ENCODE assay signal across 8 cellular contexts in the genomic region with DNA sequence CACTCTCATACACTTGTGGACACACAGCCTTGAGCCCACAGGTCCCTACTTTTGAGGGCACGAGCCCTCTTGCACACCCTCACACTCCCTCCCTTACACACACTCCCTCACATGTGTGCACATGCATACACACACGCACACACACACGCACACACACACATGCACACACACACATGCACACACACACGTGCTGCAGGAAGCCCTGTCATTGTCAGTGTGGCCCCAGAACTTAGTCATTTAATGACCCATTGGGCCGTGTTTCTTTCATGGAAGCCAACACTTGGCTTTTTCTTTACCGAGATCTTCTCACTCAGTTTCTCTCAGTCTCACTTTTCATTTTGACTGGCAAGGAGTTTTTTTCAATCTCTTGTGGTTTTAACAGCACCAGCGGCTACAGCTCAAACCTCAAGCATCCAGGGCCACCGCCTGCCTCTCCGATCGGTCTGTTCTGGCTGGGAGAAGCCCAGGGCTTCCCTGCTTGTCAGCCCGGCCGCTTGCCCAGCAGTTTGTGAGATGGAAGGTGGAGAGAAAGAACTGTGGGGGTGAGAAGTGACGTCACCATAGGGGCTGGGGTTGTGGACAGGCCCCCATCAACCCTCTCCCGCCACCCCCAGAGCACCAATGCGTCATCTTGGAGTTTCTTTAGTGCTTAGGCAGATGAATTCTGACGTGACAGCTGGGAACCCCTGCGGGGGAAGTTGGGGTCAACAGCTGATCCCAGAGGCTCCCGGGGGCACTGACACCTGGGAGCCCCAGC. TPM values are rescaled to one million over a fixed set of nuclear protein-coding genes. Genes with fewer than 3 reads are reported as not detected.
A peak's percentile ranks its signal among the peaks of the same experiment; 100 is the strongest.
DNase-seq lines count a peak whose midpoint lies in the region; ATAC-seq, FAIRE-seq and TF ChIP-seq lines count a peak whose summit lies in the region.

No MANE protein-coding gene starts in this region.

- H2AFZ ChIP-seq in GM12878 (ENCODE audit: control insufficient read depth, low read depth, low read length) = no peak overlapping the region
- no peak overlapping the region for H2AFZ ChIP-seq in PC-9

- TF ChIP-seq EP300 in GM12878 (IDR thresholded peaks at IDR 0.05; ENCODE audit: borderline replicate concordance in 1 of 2, control insufficient read depth in 1 of 2, low read depth in 2 of 2, low read length in 2 of 2) = peak; percentile 75 to 88

- in situ Hi-C loops in GM12878 (cut with MboI) = no loop called here

- DNase-seq in AG20443 (ENCODE audit: low spot score) (peak; percentile 52), GM20000 (ENCODE audit: low spot score) (peak; percentile 78), M059J (ENCODE audit: low read depth) (peak; percentile 79), GM12878 (ENCODE audit: low read depth, low spot score) (peak; percentile 94), DMS 273 (lab: John Stamatoyannopoulos, UW; ENCODE audit: unreplicated experiment) (no peak), NCI-H1105 treated with DMSO at 0.1 percent for 48 hours (lab: John Stamatoyannopoulos, UW) (no peak), PC-9 (no peak), superior temporal gyrus (ENCODE audit: extremely low spot score) (no peak)

- peak; percentile 75 for FAIRE-seq in GM12878 (lab: Jason Lieb, UNC)

- no TSS peak for BruUV-seq in GM12878 (replicated peaks; lab: Mats Ljungman, UMichigan)
- BruUV-seq in PC-9 (replicated peaks; lab: Mats Ljungman, UMichigan) = no TSS peak

- RAD21 ChIA-PET in GM12878 (lab: Charles Lee; ENCODE audit: unreplicated experiment) = interaction anchor here (1.0 to 9.9 kb wide), 7 partner anchors 8 to 41 kb away, joined by 3 to 167 read pairs (median 29); a partner anchor contains a TSS

- TF ChIP-seq CTCF in GM20000 (IDR thresholded peaks at IDR 0.05; ENCODE audit: extremely low read depth, missing control alignments) (no peak), GM12878 (IDR thresholded peaks at IDR 0.05 in 2 of 3, conservative IDR thresholded peaks at IDR 0.05 in 1 of 3; ENCODE audit: control insufficient read depth in 2 of 3, extremely low read depth in 1 of 3, insufficient read depth in 1 of 3, low read depth in 3 of 3, low read length in 3 of 3) (no peak), PC-9 (conservative IDR thresholded peaks at IDR 0.05) (no peak)

- TF ChIP-seq RAD21 in GM12878 (IDR thresholded peaks at IDR 0.05; ENCODE audit: insufficient read depth, low read depth, low read length) = peak; percentile 18; the same call in 1 of the 2 replicates

- H3K9me3 ChIP-seq in GM12878 (replicated peaks; ENCODE audit: control insufficient read depth, insufficient read depth, low read length) (no peaks in the 10 kb centered on the region), PC-9 (ENCODE audit: insufficient read depth, low read depth) (no peaks in the 10 kb centered on the region)

- H3K79me2 ChIP-seq in GM12878 (ENCODE audit: control insufficient read depth, insufficient read depth, low read length) (peaks cover 5% of the 10 kb centered on the region), PC-9 (ENCODE audit: low read depth) (no peaks in the 10 kb centered on the region)

- CTCF ChIA-PET in GM12878 (lab: Yijun Ruan, JAX) (interaction anchor here (1.1 to 4.4 kb wide), 6 partner anchors 8 to 45 kb away, joined by 3 to 37 read pairs (median 8); no protein-coding TSS in a partner anchor), PC-9 (lab: Charles Lee) (no interaction called here)

- H3K27ac ChIP-seq in GM12878 (ENCODE audit: control insufficient read depth, insufficient read depth) = peak overlapping the region; percentile 94
- no peak overlapping the region for H3K27ac ChIP-seq in PC-9

- H3F3A ChIP-seq in PC-9 (ENCODE audit: insufficient read depth, low read depth) = no peaks in the 10 kb centered on the region

- H3K4me2 ChIP-seq in GM12878 (ENCODE audit: control insufficient read depth, insufficient read depth) (peak overlapping the region; percentile 87), PC-9 (no peak overlapping the region)

- H3K4me1 ChIP-seq in GM12878 (ENCODE audit: control insufficient read depth, insufficient read depth, low read length) = peaks cover 78% of the 10 kb centered on the region
- peaks cover 6% of the 10 kb centered on the region; the same call in 1 of the 2 replicates for H3K4me1 ChIP-seq in PC-9 (replicated peaks; ENCODE audit: insufficient read depth)

- intact Hi-C loops in GM12878 (cut with micrococcal nuclease; ENCODE audit: unreplicated experiment) = loop anchor here (1.0 to 5.0 kb wide), 4 partner anchors 13 to 115 kb away; no protein-coding TSS in a partner anchor
- intact Hi-C loops in PC-9 (cut with micrococcal nuclease; ENCODE audit: unreplicated experiment) = no loop called here

- H4K20me1 ChIP-seq in GM12878 (ENCODE audit: control insufficient read depth, insufficient read depth) (no peaks in the 10 kb centered on the region), PC-9 (ENCODE audit: insufficient read depth) (no peaks in the 10 kb centered on the region)

- no peaks in the 10 kb centered on the region for H3K9me2 ChIP-seq in PC-9 (ENCODE audit: insufficient read depth)

- 0% methylated on average over 18 of the region's 18 CpGs for WGBS in GM12878 (ENCODE audit: insufficient coverage, insufficient replicate concordance, low lambda C conversion rate, missing lambda C conversion rate)

- H3K4me3 ChIP-seq in GM12878 = peak overlapping the region; percentile 42; the same call in 1 of the 2 replicates
- no peak overlapping the region for H3K4me3 ChIP-seq in PC-9

- peak overlapping the region; percentile 81 for H3K9ac ChIP-seq in GM12878 (ENCODE audit: control insufficient read depth, insufficient read depth, low read length)

- TF ChIP-seq POLR2A in GM12878 (IDR thresholded peaks at IDR 0.05; ENCODE audit: low read depth, low read length) = peak; percentile 72

- H3K36me3 ChIP-seq in GM12878 (ENCODE audit: control insufficient read depth in 2 of 2, insufficient read depth in 2 of 2, low read length in 1 of 2) = no peaks in the 10 kb centered on the region
- H3K36me3 ChIP-seq in PC-9 (ENCODE audit: low read depth) = no peaks in the 10 kb centered on the region

- H3K27me3 ChIP-seq in GM12878 (replicated peaks in 1 of 2; ENCODE audit: control insufficient read depth in 2 of 2, insufficient read depth in 2 of 2, low read length in 1 of 2) (no peaks in the 10 kb centered on the region), PC-9 (ENCODE audit: insufficient read depth, low read depth) (no peaks in the 10 kb centered on the region)

- SMC1A ChIA-PET in GM12878 (lab: Charles Lee; ENCODE audit: uncharacterized antibody, unreplicated experiment) = interaction anchor here (0.7 to 14.3 kb wide), 7 partner anchors 9 to 102 kb away, joined by 3 to 209 read pairs (median 11); a partner anchor contains a TSS

- POLR2A ChIA-PET in GM12878 (lab: Charles Lee) (interaction anchor here (1.0 to 9.7 kb wide), 7 partner anchors 9 to 138 kb away, joined by 3 to 154 read pairs (median 33); a partner anchor contains a TSS), PC-9 (lab: Charles Lee; ENCODE audit: unreplicated experiment) (no interaction called here)

- peak; percentile 56 for ATAC-seq in GM12878

TF ChIP-seq in GM12878, 131 proteins besides CTCF, POLR2A, EP300 and RAD21 (continues in another document):
- TF ChIP-seq SIN3A (IDR thresholded peaks at IDR 0.05; ENCODE audit: low read depth, low read length) = no peak
- TF ChIP-seq HCFC1 (IDR thresholded peaks at IDR 0.05; ENCODE audit: low read length) = no peak
- TF ChIP-seq RCOR1 (conservative IDR thresholded peaks at IDR 0.05; ENCODE audit: low read depth, low read length) = peak; percentile 14; the same call in 1 of the 2 replicates
- TF ChIP-seq ETV6 (conservative IDR thresholded peaks at IDR 0.05 in 1 of 2, IDR thresholded peaks at IDR 0.05 in 1 of 2; ENCODE audit: borderline replicate concordance in 1 of 2, low read depth in 1 of 2) = peak in 1 of 2 experiments; percentile 87; a peak in 2 of 4 replicates

RNA-seq across cellular contexts. Expression of a gene that starts 15.8 kb away (rescaled TPM):
- total RNA-seq in M059J (2014; rRNA removed; shearing (Covaris generic)) = 0.47 TPM in 1 of 2 replicates, not detected in the other
- total RNA-seq in GM12878 (2013; cell fraction: nucleolus; rRNA removed) = 152 and 169 TPM in 2 replicates
- total RNA-seq in GM12878 (2014; rRNA removed) (59.6 and 71.1 TPM in 2 replicates), GM12878 (2014; rRNA removed; fragmentation: Illumina TruSeq; extraction: Trizol) (32.8 and 40.6 TPM in 2 replicates), GM12878 (2021) (114 and 115 TPM in 2 replicates), PC-9 (2021) (not detected in 2 replicates)
- polyA plus RNA-seq in GM12878 (2011; ENCODE audit: low read depth) = 15.7 TPM
- polyA plus RNA-seq in GM12878 (2011; rRNA removed) (18.2 and 40.5 TPM in 2 replicates), GM12878 (2014; fragmentation: Illumina TruSeq; extraction: Trizol) (12.4 and 49.6 TPM in 2 replicates), GM12878 (2014; fragmentation: Nextera tagmentation; extraction: Ambion mirVana) (10 to 100 TPM in 1 of 2 experiments, 1 to 10 TPM in 1; 9.8 to 32.0 TPM), GM12878 (2014; rRNA removed) (68.0 and 85.0 TPM in 2 replicates), GM12878 (2016; fragmentation: Nextera tagmentation; extraction: Ambion mirVana) (10 to 100 TPM; 69.7 to 71.9 TPM)
- 58.2 and 63.2 TPM in 2 replicates for polyA plus RNA-seq in GM12878 (2011; cell fraction: cytosol; rRNA removed)
- 60.0 and 69.8 TPM in 2 replicates for polyA plus RNA-seq in GM12878 (2011; cell fraction: nucleus; rRNA removed)
- polyA plus RNA-seq in GM12878 (2012) = 37.2 and 56.8 TPM in 2 replicates
- 33.1 and 63.8 TPM in 2 replicates for polyA minus RNA-seq in GM12878 (2011; rRNA and poly(A)+ RNA removed)
- 32.3 and 32.7 TPM in 2 replicates for polyA minus RNA-seq in GM12878 (2011; cell fraction: cytosol; rRNA and poly(A)+ RNA removed)
- 25.4 and 41.4 TPM in 2 replicates for polyA minus RNA-seq in GM12878 (2011; cell fraction: nucleus; rRNA and poly(A)+ RNA removed)

RNA-seq across cellular contexts. Expression of a gene that starts 28.0 kb away (rescaled TPM):
- 16.3 and 26.0 TPM in 2 replicates for total RNA-seq in M059J (2014; rRNA removed; shearing (Covaris generic))
- total RNA-seq in GM12878 (2013; cell fraction: nucleolus; rRNA removed) = 69.0 and 77.4 TPM in 2 replicates
- total RNA-seq in GM12878 (2014; rRNA removed) (68.8 and 71.3 TPM in 2 replicates), GM12878 (2014; rRNA removed; fragmentation: Illumina TruSeq; extraction: Trizol) (16.6 and 17.1 TPM in 2 replicates), GM12878 (2021) (56.2 and 57.2 TPM in 2 replicates), PC-9 (2021) (25.9 and 28.3 TPM in 2 replicates)
- polyA plus RNA-seq in GM12878 (2011; ENCODE audit: low read depth) = 12.2 TPM
- polyA plus RNA-seq in GM12878 (2011; rRNA removed) (8.8 and 21.5 TPM in 2 replicates), GM12878 (2014; fragmentation: Illumina TruSeq; extraction: Trizol) (5.4 and 11.6 TPM in 2 replicates), GM12878 (2014; fragmentation: Nextera tagmentation; extraction: Ambion mirVana) (1 to 10 TPM in 1 of 2 experiments, under 1 TPM in 1; 0.84 to 5.1 TPM), GM12878 (2014; rRNA removed) (65.2 and 70.6 TPM in 2 replicates), GM12878 (2016; fragmentation: Nextera tagmentation; extraction: Ambion mirVana) (10 to 100 TPM; 82.3 to 95.7 TPM)
- polyA plus RNA-seq in GM12878 (2011; cell fraction: cytosol; rRNA removed) = 30.0 and 54.7 TPM in 2 replicates
- polyA plus RNA-seq in GM12878 (2011; cell fraction: nucleus; rRNA removed) = 275 and 289 TPM in 2 replicates
- 37.9 and 40.1 TPM in 2 replicates for polyA plus RNA-seq in GM12878 (2012)
- 13.8 and 33.1 TPM in 2 replicates for polyA minus RNA-seq in GM12878 (2011; rRNA and poly(A)+ RNA removed)
- polyA minus RNA-seq in GM12878 (2011; cell fraction: cytosol; rRNA and poly(A)+ RNA removed) = 16.1 and 21.0 TPM in 2 replicates
- polyA minus RNA-seq in GM12878 (2011; cell fraction: nucleus; rRNA and poly(A)+ RNA removed) = 22.2 and 38.7 TPM in 2 replicates

Comparison
In these comparisons a context has a peak if more than half of its experiments do, and no peak if none do; other contexts are left out.
1. DNase-seq: peak in AG20443 (single experiment), GM20000 (single experiment), M059J (single experiment) and GM12878 (single experiment); none in DMS 273 (single experiment), NCI-H1105 treated with DMSO at 0.1 percent for 48 hours (single experiment), PC-9 (0 of 2) and superior temporal gyrus (single experiment).
2. RNA of a gene that starts 15.8 kb away (total RNA-seq): 32.8 to 169 TPM in GM12878; 0.47 TPM in M059J and not detected in PC-9; every median in the first group is over 10 times any median in the second.